ENCODE assay signal across 10 cellular contexts in the genomic region with DNA sequence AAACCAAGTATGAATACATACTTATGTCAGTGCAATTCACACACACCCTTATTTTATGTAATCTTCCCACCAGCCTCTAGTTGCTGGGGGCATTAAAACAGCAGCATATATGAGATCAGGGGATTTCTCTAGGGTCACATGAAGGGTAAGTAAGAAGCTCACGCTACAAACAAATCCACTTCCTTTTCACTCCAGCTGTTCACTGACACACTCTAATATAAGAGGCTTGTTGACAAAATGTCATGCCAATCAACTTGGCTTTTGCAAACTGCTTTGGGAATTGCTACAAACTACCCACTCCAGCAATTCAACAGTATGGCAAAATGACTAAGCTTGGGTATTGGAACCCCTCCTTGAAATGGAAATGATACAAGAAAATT. TPM values are rescaled to one million over a fixed set of nuclear protein-coding genes. Genes with fewer than 3 reads are reported as not detected.
DNase-seq lines count a peak whose midpoint lies in the region; ATAC-seq lines count a peak whose summit lies in the region.
"Had no signal": no experiment of that assay in that cellular context is flagged by ENCODE, and none has a peak within 500 bp of the region (broad histone marks: within the 10 kb centered on the region; RNA-seq: fewer than 3 reads in every experiment).

No MANE protein-coding gene starts in this region.

- no peak for DNase-seq in activated CD4-positive, alpha-beta T cell treated with anti-CD3 and anti-CD28 coated beads for 36 hours
- DNase-seq in activated CD4-positive, alpha-beta T cell treated with anti-CD3 and anti-CD28 coated beads for 48 hours, result no peak
- DNase-seq in NCI-H82 (lab: John Stamatoyannopoulos, UW) (peak; percentile 92), memory B cell (ENCODE audit: low spot score in 2 of 2) (peak; percentile 26 to 65), anterior cingulate cortex (lab: John Stamatoyannopoulos, UW) (no peak), DMS114 treated with DMSO at 0.1 percent for 48 hours (lab: John Stamatoyannopoulos, UW; ENCODE audit: unreplicated experiment) (no peak)
- no peak for DNase-seq in activated naive CD4-positive, alpha-beta T cell (lab: John Stamatoyannopoulos, UW)
- DNase-seq: right cardiac atrium had no signal

- peaks cover 67% of the 10 kb centered on the region for H3K4me1 Mint-ChIP-seq in activated CD4-positive, alpha-beta T cell treated with anti-CD3 and anti-CD28 coated beads for 36 hours
- peaks cover 61% of the 10 kb centered on the region for H3K4me1 Mint-ChIP-seq in memory B cell

- CTCF ChIA-PET in activated CD4-positive, alpha-beta T cell treated with anti-CD3 and anti-CD28 coated beads for 36 hours (lab: Charles Lee), result interaction anchor here (1.5 to 7.7 kb wide), 3 partner anchors 11 to 19 kb away, joined by 5 to 32 read pairs (median 16); a partner anchor contains a TSS

- no peaks in the 10 kb centered on the region for H3K9me3 Mint-ChIP-seq in activated CD4-positive, alpha-beta T cell treated with anti-CD3 and anti-CD28 coated beads for 36 hours (ENCODE audit: low read depth)
- H3K9me3 Mint-ChIP-seq in memory B cell, result no peaks in the 10 kb centered on the region
- H3K9me3 Mint-ChIP-seq: CD8-positive, alpha-beta memory T cell had no signal

- ATAC-seq in activated CD4-positive, alpha-beta T cell treated with anti-CD3 and anti-CD28 coated beads for 36 hours, result peak; percentile 53
- peak; percentile 95 for ATAC-seq in HG02870 (IDR thresholded peaks at IDR 0.05; ENCODE audit: unreplicated experiment)
- ATAC-seq in memory B cell (ENCODE audit: low read depth), result peak; percentile 91

- no peaks in the 10 kb centered on the region for H3K27me3 Mint-ChIP-seq in activated CD4-positive, alpha-beta T cell treated with anti-CD3 and anti-CD28 coated beads for 36 hours
- H3K27me3 Mint-ChIP-seq in memory B cell, result no peaks in the 10 kb centered on the region
- H3K27me3 Mint-ChIP-seq: CD8-positive, alpha-beta memory T cell had no signal

- POLR2A ChIA-PET in activated CD4-positive, alpha-beta T cell treated with anti-CD3 and anti-CD28 coated beads for 36 hours (lab: Charles Lee), result no interaction called here

- H3K4me3 Mint-ChIP-seq in activated CD4-positive, alpha-beta T cell treated with anti-CD3 and anti-CD28 coated beads for 36 hours, result no peak overlapping the region
- H3K4me3 Mint-ChIP-seq in memory B cell, result peak overlapping the region; percentile 56

- intact Hi-C loops in activated CD4-positive, alpha-beta T cell treated with anti-CD3 and anti-CD28 coated beads for 36 hours (cut with DNase I, micrococcal nuclease), result no loop called here

- peaks cover 5% of the 10 kb centered on the region for H3K36me3 Mint-ChIP-seq in activated CD4-positive, alpha-beta T cell treated with anti-CD3 and anti-CD28 coated beads for 36 hours (ENCODE audit: low read depth)
- H3K36me3 Mint-ChIP-seq in memory B cell, result peaks cover 6% of the 10 kb centered on the region

- H3K27ac Mint-ChIP-seq in activated CD4-positive, alpha-beta T cell treated with anti-CD3 and anti-CD28 coated beads for 36 hours, result no peak overlapping the region
- peak overlapping the region; percentile 97 for H3K27ac Mint-ChIP-seq in memory B cell

RNA-seq across cellular contexts. Expression of a gene that starts 10.3 kb away (rescaled TPM):
- total RNA-seq in activated CD4-positive, alpha-beta T cell treated with anti-CD3 and anti-CD28 coated beads for 36 hours, result 10 to 100 TPM; 13.3 to 14.9 TPM

RNA-seq across cellular contexts. Expression of a gene that starts 57.0 kb away (rescaled TPM):
- total RNA-seq in activated CD4-positive, alpha-beta T cell treated with anti-CD3 and anti-CD28 coated beads for 36 hours, result not detected
- total RNA-seq: right cardiac atrium had no signal

Comparison
In these comparisons a context has a peak if more than half of its experiments do, and no peak if none do; other contexts are left out.
1. DNase-seq: peak in NCI-H82 (single experiment) and memory B cell (2 of 2); none in activated CD4-positive, alpha-beta T cell treated with anti-CD3 and anti-CD28 coated beads for 36 hours (single experiment), activated CD4-positive, alpha-beta T cell treated with anti-CD3 and anti-CD28 coated beads for 48 hours (single experiment), anterior cingulate cortex (0 of 58), DMS114 treated with DMSO at 0.1 percent for 48 hours (single experiment) and activated naive CD4-positive, alpha-beta T cell (0 of 4).
2. Peak in every context shown above with its lines, with median percentiles within 50 percentile points of each other: ATAC-seq.